In the genomic region with DNA sequence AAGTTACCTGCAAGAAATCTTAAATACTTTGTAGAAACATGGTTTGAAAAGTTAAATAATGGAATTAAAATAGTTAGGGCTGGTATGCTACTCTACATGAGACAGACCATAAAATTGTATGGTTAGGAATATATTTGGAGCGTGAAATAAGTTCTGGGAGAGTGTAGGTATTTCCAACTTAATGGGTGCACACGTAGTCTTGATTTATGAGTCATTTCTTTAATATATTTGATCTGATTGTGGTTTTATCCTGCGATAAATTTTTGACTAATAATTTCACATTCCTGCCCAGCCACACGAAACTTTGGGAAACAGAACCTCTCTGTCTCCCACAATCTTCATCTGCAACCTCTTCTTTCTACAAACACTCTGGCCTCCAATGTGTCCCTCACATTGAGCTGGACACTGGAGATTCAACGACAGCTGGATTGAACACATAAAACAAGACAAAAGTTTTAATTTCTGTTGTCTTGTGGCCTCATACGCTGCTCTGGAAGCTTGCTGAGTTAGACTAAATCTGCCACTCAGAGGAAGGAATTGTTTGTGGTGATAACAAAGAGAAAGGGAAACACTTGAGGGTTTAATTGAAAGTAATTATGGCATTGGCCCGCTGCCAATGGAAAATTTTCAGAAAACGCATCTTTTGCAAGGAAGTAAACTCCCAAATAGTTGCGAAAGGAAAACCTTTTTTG, we compare ENCODE assay signal across 11 cellular contexts.
A peak's percentile ranks its signal among the peaks of the same experiment; 100 is the strongest.
DNase-seq lines count a peak whose midpoint lies in the region; ATAC-seq, FAIRE-seq and TF ChIP-seq lines count a peak whose summit lies in the region.
"Had no signal": no experiment of that assay in that cellular context is flagged by ENCODE, and none has a peak within 500 bp of the region (broad histone marks: within the 10 kb centered on the region; RNA-seq: fewer than 3 reads in every experiment).

No MANE protein-coding gene starts in this region.

- no peaks in the 10 kb centered on the region for H3K27me3 ChIP-seq in right lobe of liver
- H3K27me3 ChIP-seq in HepG2 (ENCODE audit: control insufficient read depth in 1 of 2, insufficient read depth in 2 of 2, low read length in 2 of 2) = no peaks in the 10 kb centered on the region; a peak in 1 of 5 replicates
- no peaks in the 10 kb centered on the region for H3K27me3 ChIP-seq in SJCRH30
- no peaks in the 10 kb centered on the region for H3K27me3 ChIP-seq in left ventricle myocardium inferior (ENCODE audit: low read depth)
- no peaks in the 10 kb centered on the region for H3K27me3 ChIP-seq in uterus
- H3K27me3 ChIP-seq in Caco-2 (replicated peaks; ENCODE audit: control insufficient read depth, insufficient read depth, low read length) = no peaks in the 10 kb centered on the region
- H3K27me3 ChIP-seq: upper lobe of right lung had no signal

- no peak for TF ChIP-seq CTCF in right lobe of liver (IDR thresholded peaks at IDR 0.05)
- no peak for TF ChIP-seq CTCF in HepG2 (CRISPR knock-in tag; IDR thresholded peaks at IDR 0.05)
- no peak for TF ChIP-seq CTCF in left ventricle myocardium inferior (IDR thresholded peaks at IDR 0.05; ENCODE audit: borderline replicate concordance)
- no peak for TF ChIP-seq CTCF in uterus (IDR thresholded peaks at IDR 0.05)
- no peak for TF ChIP-seq CTCF in Caco-2 (IDR thresholded peaks at IDR 0.05; ENCODE audit: insufficient read depth in 1 of 2, low read depth in 1 of 2, low read length in 1 of 2, severe bottlenecking in 1 of 2, unreplicated experiment in 1 of 2)

- H2AFZ ChIP-seq in HepG2 (ENCODE audit: low read length) = no peak overlapping the region

- WGBS in right lobe of liver (ENCODE audit: insufficient coverage, low coverage, low lambda C conversion rate, missing lambda C conversion rate) = 36% methylated on average over 9 of the region's 9 CpGs
- 45% methylated on average over 9 of the region's 9 CpGs for WGBS in HepG2 (ENCODE audit: low lambda C conversion rate)

- intact Hi-C loops in right lobe of liver (cut with DNase I) (no loop called here), HepG2 (cut with micrococcal nuclease; ENCODE audit: unreplicated experiment) (no loop called here), left ventricle myocardium inferior (cut with micrococcal nuclease) (no loop called here), uterus (cut with DNase I; ENCODE audit: low total_unique reads) (no loop called here), Caco-2 (cut with micrococcal nuclease; ENCODE audit: unreplicated experiment) (no loop called here)

- no peak overlapping the region for H3K4me3 Mint-ChIP-seq in Caco-2 (ENCODE audit: unreplicated experiment)
- H3K4me3 Mint-ChIP-seq: activated CD4-positive, alpha-beta memory T cell treated with anti-CD3 and anti-CD28 coated beads for 36 hours had no signal

- no peaks in the 10 kb centered on the region for H3K36me3 ChIP-seq in right lobe of liver
- no peaks in the 10 kb centered on the region for H3K36me3 ChIP-seq in HepG2 (replicated peaks in 1 of 2; ENCODE audit: control insufficient read depth in 1 of 2, insufficient read depth in 2 of 2, low read length in 2 of 2)
- no peaks in the 10 kb centered on the region for H3K36me3 ChIP-seq in SJCRH30
- H3K36me3 ChIP-seq in left ventricle myocardium inferior = no peaks in the 10 kb centered on the region
- no peaks in the 10 kb centered on the region for H3K36me3 ChIP-seq in uterus
- no peaks in the 10 kb centered on the region for H3K36me3 ChIP-seq in Caco-2 (ENCODE audit: control insufficient read depth, insufficient read depth, low read length)
- H3K36me3 ChIP-seq: upper lobe of right lung had no signal

- no peak overlapping the region for H3K4me3 ChIP-seq in right lobe of liver
- H3K4me3 ChIP-seq in HepG2 (replicated peaks in 1 of 3; ENCODE audit: insufficient read depth in 1 of 3, low read depth in 2 of 3, low read length in 3 of 3) = no peak overlapping the region
- no peak overlapping the region for H3K4me3 ChIP-seq in SJCRH30
- no peak overlapping the region for H3K4me3 ChIP-seq in left ventricle myocardium inferior
- H3K4me3 ChIP-seq in uterus = no peak overlapping the region
- no peak overlapping the region for H3K4me3 ChIP-seq in Caco-2 (ENCODE audit: low read depth, low read length)
- H3K4me3 ChIP-seq: upper lobe of right lung had no signal

- POLR2A ChIA-PET in HepG2 (lab: Yijun Ruan, JAX) (no interaction called here), Caco-2 (lab: Charles Lee) (no interaction called here)

- no peak for TF ChIP-seq EP300 in HepG2 (IDR thresholded peaks at IDR 0.05; ENCODE audit: low read depth in 2 of 2, low read length in 2 of 2)
- no peak for TF ChIP-seq EP300 in HepG2 (CRISPR knock-in tag; IDR thresholded peaks at IDR 0.05; ENCODE audit: borderline replicate concordance)

- CTCF ChIA-PET in HepG2 (lab: Yijun Ruan, JAX; ENCODE audit: low intra/inter-chr PET ratio, low total read pairs) = no interaction called here
- CTCF ChIA-PET in Caco-2 (lab: Charles Lee) = no interaction called here

- H3K27ac ChIP-seq in right lobe of liver = no peak overlapping the region
- no peak overlapping the region for H3K27ac ChIP-seq in HepG2 (ENCODE audit: extremely low read length, insufficient read depth, low read length)
- H3K27ac ChIP-seq in SJCRH30 = peak overlapping the region; percentile 8; the same call in 1 of the 2 replicates
- H3K27ac ChIP-seq in left ventricle myocardium inferior (replicated peaks) = peak overlapping the region; percentile 51
- H3K27ac ChIP-seq in uterus = peak overlapping the region; percentile 48 to 53
- H3K27ac ChIP-seq: upper lobe of right lung had no signal

- no peak overlapping the region for H3K4me2 ChIP-seq in HepG2 (ENCODE audit: low read depth, low read length)

- in situ Hi-C loops in HepG2 (cut with HindIII; ENCODE audit: extremely low pct_ligation_motif_present, low pct_unique_long_range_greater_than_20kb) = no loop called here

- no peak for FAIRE-seq in HepG2 (lab: Jason Lieb, UNC)

- ATAC-seq in right lobe of liver = peak in 3 of 4 donors; percentile 41 to 52 (median 43)
- ATAC-seq in HepG2 = no peak
- no peak for ATAC-seq in GM18870 (IDR thresholded peaks at IDR 0.05; ENCODE audit: unreplicated experiment)
- ATAC-seq: upper lobe of right lung had no signal

- DNase-seq in right lobe of liver (no peak), HepG2 (ENCODE audit: low spot score) (no peak), SJCRH30 (peak in 1 of 2 experiments; percentile 34), left ventricle myocardium inferior (no peak), uterus (peak in 1 of 2 donors; percentile 60), glomerular visceral epithelial cell (ENCODE audit: extremely low spot score) (no peak), Caco-2 (no peak)
- DNase-seq: activated CD4-positive, alpha-beta memory T cell treated with anti-CD3 and anti-CD28 coated beads for 36 hours; T-helper 1 cell; upper lobe of right lung had no signal

- no peaks in the 10 kb centered on the region for H3K79me2 ChIP-seq in HepG2 (ENCODE audit: insufficient read depth, low read length)

- BruUV-seq in HepG2 (replicated peaks; lab: Mats Ljungman, UMichigan) (no TSS peak), Caco-2 (replicated peaks; lab: Mats Ljungman, UMichigan) (no TSS peak)

- no peak overlapping the region for H3K9ac ChIP-seq in HepG2 (ENCODE audit: insufficient read depth, low read depth, low read length)

- H3K9me3 ChIP-seq in right lobe of liver = no peaks in the 10 kb centered on the region
- no peaks in the 10 kb centered on the region for H3K9me3 ChIP-seq in HepG2 (ENCODE audit: low read length)
- no peaks in the 10 kb centered on the region for H3K9me3 ChIP-seq in SJCRH30 (replicated peaks)
- H3K9me3 ChIP-seq in left ventricle myocardium inferior (replicated peaks) = no peaks in the 10 kb centered on the region
- H3K9me3 ChIP-seq in uterus = no peaks in the 10 kb centered on the region
- no peaks in the 10 kb centered on the region for H3K9me3 ChIP-seq in Caco-2
- H3K9me3 ChIP-seq: upper lobe of right lung had no signal

- TF ChIP-seq POLR2A in right lobe of liver (IDR thresholded peaks at IDR 0.05) (no peak), HepG2 (IDR thresholded peaks at IDR 0.05; ENCODE audit: insufficient read depth in 1 of 2, low read depth in 2 of 2, low read length in 2 of 2) (no peak), uterus (IDR thresholded peaks at IDR 0.05) (no peak)

- no peaks in the 10 kb centered on the region for H3K4me1 Mint-ChIP-seq in Caco-2 (ENCODE audit: low read depth, unreplicated experiment)

- H3K4me1 ChIP-seq in right lobe of liver (no peaks in the 10 kb centered on the region), HepG2 (ENCODE audit: insufficient read depth, low read length) (no peaks in the 10 kb centered on the region), SJCRH30 (peaks cover 15% of the 10 kb centered on the region), left ventricle myocardium inferior (peaks cover 11% of the 10 kb centered on the region), uterus (peaks cover 0 to 3% of the 10 kb centered on the region in 2 donors), Caco-2 (no peaks in the 10 kb centered on the region)

- TF ChIP-seq RAD21 in HepG2 (CRISPR knock-in tag; IDR thresholded peaks at IDR 0.05) = no peak

- peaks cover 13% of the 10 kb centered on the region for H3K9me3 Mint-ChIP-seq in Caco-2 (ENCODE audit: unreplicated experiment)

- H4K20me1 ChIP-seq in HepG2 (ENCODE audit: insufficient read depth, low read length) = no peaks in the 10 kb centered on the region

- no peak overlapping the region for H3K27ac Mint-ChIP-seq in Caco-2 (ENCODE audit: unreplicated experiment)
- H3K27ac Mint-ChIP-seq: activated CD4-positive, alpha-beta memory T cell treated with anti-CD3 and anti-CD28 coated beads for 36 hours had no signal

- no peaks in the 10 kb centered on the region for H3K27me3 Mint-ChIP-seq in Caco-2 (ENCODE audit: insufficient read depth, unreplicated experiment)
- H3K27me3 Mint-ChIP-seq: activated CD4-positive, alpha-beta memory T cell treated with anti-CD3 and anti-CD28 coated beads for 36 hours had no signal

- no peaks in the 10 kb centered on the region for H3K36me3 Mint-ChIP-seq in Caco-2 (ENCODE audit: insufficient read depth, unreplicated experiment)
- H3K36me3 Mint-ChIP-seq: activated CD4-positive, alpha-beta memory T cell treated with anti-CD3 and anti-CD28 coated beads for 36 hours had no signal

TF ChIP-seq in HepG2, 621 proteins besides CTCF, POLR2A, EP300 and RAD21:
- TF ChIP-seq TCF7 (IDR thresholded peaks at IDR 0.05; ENCODE audit: low read depth) (no peak), CEBPB (IDR thresholded peaks at IDR 0.05; ENCODE audit: borderline replicate concordance, low read depth, low read length) (no peak), DMAP1 (CRISPR knock-in tag; IDR thresholded peaks at IDR 0.05) (no peak), TAF1 (CRISPR knock-in tag; IDR thresholded peaks at IDR 0.05) (no peak), ZFP82 (CRISPR knock-in tag; IDR thresholded peaks at IDR 0.05; ENCODE audit: borderline replicate concordance) (no peak), MED8 (CRISPR knock-in tag; IDR thresholded peaks at IDR 0.05; ENCODE audit: insufficient replicate concordance) (no peak), ZNF614 (CRISPR knock-in tag; IDR thresholded peaks at IDR 0.05; ENCODE audit: borderline replicate concordance) (no peak), HNRNPK (IDR thresholded peaks at IDR 0.05; ENCODE audit: low read depth, low read length, poor library complexity, severe bottlenecking) (no peak), ELF1 (CRISPR knock-in tag; IDR thresholded peaks at IDR 0.05) (no peak), PHF20 (CRISPR knock-in tag; IDR thresholded peaks at IDR 0.05) (no peak)

Comparison
In these comparisons a context has a peak if more than half of its experiments do, and no peak if none do; other contexts are left out.
1. ATAC-seq: peak in right lobe of liver (3 of 4); none in HepG2 (single experiment) and GM18870 (single experiment).
2. H3K27ac ChIP-seq: peak in SJCRH30 (single experiment), left ventricle myocardium inferior (single experiment) and uterus (2 of 2); none in right lobe of liver (0 of 3) and HepG2 (single experiment).